Comparison of ENCODE assay signal across 25 cellular contexts in genomic region chr2:24333019-24333540, GRCh38. TPM values are rescaled to one million over a fixed set of nuclear protein-coding genes. Genes with fewer than 3 reads are reported as not detected.
DNase-seq lines count a peak whose midpoint lies in the region; ATAC-seq and TF ChIP-seq lines count a peak whose summit lies in the region.
"Had no signal": no experiment of that assay in that cellular context is flagged by ENCODE, and none has a peak within 500 bp of the region (broad histone marks: within the 10 kb centered on the region; RNA-seq: fewer than 3 reads in every experiment).

No MANE protein-coding gene starts in this region.

- peaks cover 39% of the 10 kb centered on the region for H3K4me1 Mint-ChIP-seq in activated CD8-positive, alpha-beta T cell treated with anti-CD3 and anti-CD28 coated beads for 36 hours (ENCODE audit: low read depth)
- peaks cover 33% of the 10 kb centered on the region for H3K4me1 Mint-ChIP-seq in activated CD8-positive, alpha-beta T cell treated with anti-CD3 and anti-CD28 coated beads, Interleukin-2, amount 10 ng/mL, durations not matched to agents 7 days and 5 days (ENCODE audit: low read depth)
- H3K4me1 Mint-ChIP-seq in activated naive CD8-positive, alpha-beta T cell treated with anti-CD3 and anti-CD28 coated beads, Interleukin-2, amount 50 U/mL, for 24 hours = peaks cover 60% of the 10 kb centered on the region
- peaks cover 16 to 67% (median 60%) of the 10 kb centered on the region in 7 donors for H3K4me1 Mint-ChIP-seq in naive thymus-derived CD4-positive, alpha-beta T cell

- H3K9me3 ChIP-seq in left lung (no peaks in the 10 kb centered on the region), thyroid gland (no peaks in the 10 kb centered on the region)
- H3K9me3 ChIP-seq in naive thymus-derived CD4-positive, alpha-beta T cell (ENCODE audit: control insufficient read depth in 2 of 3, low read length in 3 of 3) = no peaks in the 10 kb centered on the region
- H3K9me3 ChIP-seq: heart right ventricle, tibial artery had no signal

- H3K27ac ChIP-seq in left lung = peak overlapping the region; percentile 3 to 13
- peak overlapping the region; percentile 6 to 78 (median 77) for H3K27ac ChIP-seq in thyroid gland
- no peak overlapping the region for H3K27ac ChIP-seq in naive thymus-derived CD4-positive, alpha-beta T cell (ENCODE audit: low read depth, low read length)
- H3K27ac ChIP-seq: parathyroid adenoma, tibial artery had no signal

- no peaks in the 10 kb centered on the region for H3K9me3 Mint-ChIP-seq in activated CD8-positive, alpha-beta T cell treated with anti-CD3 and anti-CD28 coated beads for 36 hours
- H3K9me3 Mint-ChIP-seq in activated CD8-positive, alpha-beta T cell treated with anti-CD3 and anti-CD28 coated beads, Interleukin-2, amount 10 ng/mL, durations not matched to agents 7 days and 5 days (ENCODE audit: insufficient read depth) = no peaks in the 10 kb centered on the region
- peaks cover 3% of the 10 kb centered on the region for H3K9me3 Mint-ChIP-seq in activated naive CD8-positive, alpha-beta T cell treated with anti-CD3 and anti-CD28 coated beads, Interleukin-2, amount 50 U/mL, for 24 hours
- H3K9me3 Mint-ChIP-seq in naive thymus-derived CD4-positive, alpha-beta T cell = peaks cover 0 to 3% (median 0%) of the 10 kb centered on the region in 11 donors
- H3K9me3 Mint-ChIP-seq: activated naive CD4-positive, alpha-beta T cell treated with anti-CD3 and anti-CD28 coated beads, Interleukin-2, amount 10 ng/mL, durations not matched to agents 7 days and 5 days; activated T-helper 1 cell treated with anti-CD3 and anti-CD28 coated beads, Interleukin-12 subunit alpha, Interleukin-12 subunit beta, Interleukin-2, Interleukin-4 antibody, amounts not matched to agents 30 ng/mL and 10 ng/mL and 1 ng/mL, durations not matched to agents 14 hours and 24 hours and 36 hours; H9; naive thymus-derived CD8-positive, alpha-beta T cell had no signal

- no peak for ATAC-seq in activated CD8-positive, alpha-beta T cell treated with anti-CD3 and anti-CD28 coated beads for 36 hours
- no peak for ATAC-seq in activated CD8-positive, alpha-beta T cell treated with anti-CD3 and anti-CD28 coated beads, Interleukin-2, amount 10 ng/mL, durations not matched to agents 7 days and 5 days
- no peak for ATAC-seq in activated naive CD8-positive, alpha-beta T cell treated with anti-CD3 and anti-CD28 coated beads, Interleukin-2, amount 50 U/mL, for 24 hours
- no peak for ATAC-seq in left lung
- no peak for ATAC-seq in naive thymus-derived CD4-positive, alpha-beta T cell
- ATAC-seq in HG03095 (IDR thresholded peaks at IDR 0.05; ENCODE audit: unreplicated experiment) = no peak
- ATAC-seq in GM18498 (IDR thresholded peaks at IDR 0.05; ENCODE audit: unreplicated experiment) = no peak
- ATAC-seq: left colon; naive thymus-derived CD8-positive, alpha-beta T cell had no signal

- no peak overlapping the region for H3K4me3 Mint-ChIP-seq in activated CD8-positive, alpha-beta T cell treated with anti-CD3 and anti-CD28 coated beads for 36 hours
- H3K4me3 Mint-ChIP-seq in activated CD8-positive, alpha-beta T cell treated with anti-CD3 and anti-CD28 coated beads, Interleukin-2, amount 10 ng/mL, durations not matched to agents 7 days and 5 days = no peak overlapping the region
- H3K4me3 Mint-ChIP-seq in activated naive CD8-positive, alpha-beta T cell treated with anti-CD3 and anti-CD28 coated beads, Interleukin-2, amount 50 U/mL, for 24 hours = no peak overlapping the region
- peak overlapping the region in 1 of 10 donors; percentile 35 for H3K4me3 Mint-ChIP-seq in naive thymus-derived CD4-positive, alpha-beta T cell
- H3K4me3 Mint-ChIP-seq: activated naive CD4-positive, alpha-beta T cell treated with anti-CD3 and anti-CD28 coated beads, Interleukin-2, amount 10 ng/mL, durations not matched to agents 7 days and 5 days; activated T-helper 1 cell treated with anti-CD3 and anti-CD28 coated beads, Interleukin-12 subunit alpha, Interleukin-12 subunit beta, Interleukin-2, Interleukin-4 antibody, amounts not matched to agents 30 ng/mL and 10 ng/mL and 1 ng/mL, durations not matched to agents 14 hours and 24 hours and 36 hours; H9 had no signal

- no peak for TF ChIP-seq POLR2A in thyroid gland (IDR thresholded peaks at IDR 0.05)

- no peak for DNase-seq in activated CD8-positive, alpha-beta T cell treated with anti-CD3 and anti-CD28 coated beads for 36 hours
- no peak for DNase-seq in activated CD8-positive, alpha-beta T cell treated with anti-CD3 and anti-CD28 coated beads, Interleukin-2, amount 10 ng/mL, durations not matched to agents 7 days and 5 days
- no peak for DNase-seq in activated naive CD8-positive, alpha-beta T cell treated with anti-CD3 and anti-CD28 coated beads, Interleukin-2, amount 50 U/mL, for 24 hours
- DNase-seq in left lung (no peak), thyroid gland (no peak)
- no peak for DNase-seq in naive thymus-derived CD4-positive, alpha-beta T cell
- DNase-seq: activated CD4-positive, alpha-beta T cell treated with anti-CD3 and anti-CD28 coated beads, Interleukin-2, amount 50 U/mL, for 1 hour; activated naive CD4-positive, alpha-beta T cell treated with anti-CD3 and anti-CD28 coated beads, Interleukin-2, amount 10 ng/mL, durations not matched to agents 7 days and 5 days; aorta; H9; heart right ventricle; left colon; naive thymus-derived CD8-positive, alpha-beta T cell; NCI-H187; NCI-H2171 treated with DMSO at 0.1 percent for 48 hours; NCI-H524 treated with DMSO at 0.1 percent for 48 hours; right cardiac atrium; stimulated activated CD4-positive, alpha-beta T cell treated with anti-CD3 and anti-CD28 coated beads, Interleukin-4, amount 100 ng/mL, for 1 hour; stimulated activated naive CD4-positive, alpha-beta T cell; T-helper 2 cell; tibial artery had no signal

- H3K36me3 Mint-ChIP-seq in activated CD8-positive, alpha-beta T cell treated with anti-CD3 and anti-CD28 coated beads for 36 hours (ENCODE audit: low read depth) = no peaks in the 10 kb centered on the region
- peaks cover 9% of the 10 kb centered on the region for H3K36me3 Mint-ChIP-seq in activated CD8-positive, alpha-beta T cell treated with anti-CD3 and anti-CD28 coated beads, Interleukin-2, amount 10 ng/mL, durations not matched to agents 7 days and 5 days (ENCODE audit: low read depth)
- peaks cover 5% of the 10 kb centered on the region for H3K36me3 Mint-ChIP-seq in activated naive CD8-positive, alpha-beta T cell treated with anti-CD3 and anti-CD28 coated beads, Interleukin-2, amount 50 U/mL, for 24 hours (ENCODE audit: low read depth)
- H3K36me3 Mint-ChIP-seq in naive thymus-derived CD4-positive, alpha-beta T cell = peaks cover 4 to 19% (median 12%) of the 10 kb centered on the region in 5 donors

- POLR2A ChIA-PET in activated CD8-positive, alpha-beta T cell treated with anti-CD3 and anti-CD28 coated beads for 36 hours (lab: Charles Lee) = interaction anchor here (0.6 kb wide), 1 partner anchor 15 kb away, joined by 3 read pairs; no protein-coding TSS in a partner anchor
- POLR2A ChIA-PET in activated CD8-positive, alpha-beta T cell treated with anti-CD3 and anti-CD28 coated beads, Interleukin-2, amount 10 ng/mL, durations not matched to agents 7 days and 5 days (lab: Charles Lee) = no interaction called here
- POLR2A ChIA-PET in naive thymus-derived CD4-positive, alpha-beta T cell (lab: Charles Lee) = interaction anchor here (1.1 kb wide), 1 partner anchor 27 kb away, joined by 3 read pairs; the partner anchor contains the start of gene ITSN2

- H3K36me3 ChIP-seq in left lung = no peaks in the 10 kb centered on the region
- no peaks in the 10 kb centered on the region for H3K36me3 ChIP-seq in thyroid gland
- H3K36me3 ChIP-seq in naive thymus-derived CD4-positive, alpha-beta T cell (ENCODE audit: control insufficient read depth in 2 of 3, insufficient read depth in 3 of 3, low read length in 3 of 3) = no peaks in the 10 kb centered on the region
- H3K36me3 ChIP-seq: heart right ventricle, tibial artery had no signal

- H3K27me3 Mint-ChIP-seq in activated CD8-positive, alpha-beta T cell treated with anti-CD3 and anti-CD28 coated beads for 36 hours = no peaks in the 10 kb centered on the region
- H3K27me3 Mint-ChIP-seq in activated CD8-positive, alpha-beta T cell treated with anti-CD3 and anti-CD28 coated beads, Interleukin-2, amount 10 ng/mL, durations not matched to agents 7 days and 5 days (ENCODE audit: low read depth) = no peaks in the 10 kb centered on the region
- no peaks in the 10 kb centered on the region for H3K27me3 Mint-ChIP-seq in activated naive CD8-positive, alpha-beta T cell treated with anti-CD3 and anti-CD28 coated beads, Interleukin-2, amount 50 U/mL, for 24 hours
- H3K27me3 Mint-ChIP-seq in naive thymus-derived CD4-positive, alpha-beta T cell = no peaks in the 10 kb centered on the region
- H3K27me3 Mint-ChIP-seq: activated naive CD4-positive, alpha-beta T cell treated with anti-CD3 and anti-CD28 coated beads, Interleukin-2, amount 10 ng/mL, durations not matched to agents 7 days and 5 days; naive thymus-derived CD8-positive, alpha-beta T cell had no signal

- WGBS in thyroid gland, 2 donors = 71 to 90% methylated on average over 2 of the region's 2 CpGs

- H3K4me3 ChIP-seq in left lung (no peak overlapping the region), thyroid gland (replicated peaks in 1 of 3) (no peak overlapping the region)
- H3K4me3 ChIP-seq in naive thymus-derived CD4-positive, alpha-beta T cell (ENCODE audit: low read length) = no peak overlapping the region
- H3K4me3 ChIP-seq: heart right ventricle, tibial artery had no signal

- H3K4me1 ChIP-seq in left lung (peaks cover 0 to 89% of the 10 kb centered on the region in 2 donors), thyroid gland (peaks cover 55 to 72% of the 10 kb centered on the region in 2 donors)
- H3K4me1 ChIP-seq in naive thymus-derived CD4-positive, alpha-beta T cell (ENCODE audit: control insufficient read depth in 2 of 2, insufficient read depth in 2 of 2, low read length in 2 of 2) = no peaks in the 10 kb centered on the region

- intact Hi-C loops in activated CD8-positive, alpha-beta T cell treated with anti-CD3 and anti-CD28 coated beads for 36 hours (cut with micrococcal nuclease) = no loop called here
- intact Hi-C loops in left lung (cut with DNase I) (no loop called here), thyroid gland (cut with DNase I) (no loop called here)
- intact Hi-C loops in naive thymus-derived CD4-positive, alpha-beta T cell (cut with micrococcal nuclease) = no loop called here

- CTCF ChIA-PET in activated CD8-positive, alpha-beta T cell treated with anti-CD3 and anti-CD28 coated beads for 36 hours (lab: Charles Lee) = interaction anchor here (0.6 kb wide), 1 partner anchor 36 kb away, joined by 3 read pairs; no protein-coding TSS in a partner anchor
- CTCF ChIA-PET in activated CD8-positive, alpha-beta T cell treated with anti-CD3 and anti-CD28 coated beads, Interleukin-2, amount 10 ng/mL, durations not matched to agents 7 days and 5 days (lab: Charles Lee) = no interaction called here
- CTCF ChIA-PET in naive thymus-derived CD4-positive, alpha-beta T cell (lab: Charles Lee) = no interaction called here

- peak overlapping the region; percentile 49 for H3K27ac Mint-ChIP-seq in activated CD8-positive, alpha-beta T cell treated with anti-CD3 and anti-CD28 coated beads for 36 hours
- H3K27ac Mint-ChIP-seq in activated CD8-positive, alpha-beta T cell treated with anti-CD3 and anti-CD28 coated beads, Interleukin-2, amount 10 ng/mL, durations not matched to agents 7 days and 5 days = no peak overlapping the region
- peak overlapping the region; percentile 41 for H3K27ac Mint-ChIP-seq in activated naive CD8-positive, alpha-beta T cell treated with anti-CD3 and anti-CD28 coated beads, Interleukin-2, amount 50 U/mL, for 24 hours
- peak overlapping the region in 4 of 9 donors; percentile 14 to 64 (median 34) for H3K27ac Mint-ChIP-seq in naive thymus-derived CD4-positive, alpha-beta T cell
- H3K27ac Mint-ChIP-seq: activated naive CD4-positive, alpha-beta T cell treated with anti-CD3 and anti-CD28 coated beads, Interleukin-2, amount 10 ng/mL, durations not matched to agents 7 days and 5 days; activated T-helper 1 cell treated with anti-CD3 and anti-CD28 coated beads, Interleukin-12 subunit alpha, Interleukin-12 subunit beta, Interleukin-2, Interleukin-4 antibody, amounts not matched to agents 30 ng/mL and 10 ng/mL and 1 ng/mL, durations not matched to agents 14 hours and 24 hours and 36 hours; H9 had no signal

- H3K27me3 ChIP-seq in left lung (no peaks in the 10 kb centered on the region), thyroid gland (no peaks in the 10 kb centered on the region)
- H3K27me3 ChIP-seq in naive thymus-derived CD4-positive, alpha-beta T cell (ENCODE audit: control insufficient read depth in 2 of 2, insufficient read depth in 2 of 2, low read length in 2 of 2) = no peaks in the 10 kb centered on the region
- H3K27me3 ChIP-seq: heart right ventricle, tibial artery had no signal

- TF ChIP-seq CTCF in activated CD8-positive, alpha-beta T cell treated with anti-CD3 and anti-CD28 coated beads for 36 hours (IDR thresholded peaks at IDR 0.05) = no peak
- TF ChIP-seq CTCF in left lung (IDR thresholded peaks at IDR 0.05) = no peak
- no peak for TF ChIP-seq CTCF in thyroid gland (IDR thresholded peaks at IDR 0.05)

RNA-seq across cellular contexts. Expression of gene ITSN2, which starts 27.3 kb away (rescaled TPM):
- 10 to 100 TPM; 44.0 to 48.6 TPM for total RNA-seq in activated CD8-positive, alpha-beta T cell treated with anti-CD3 and anti-CD28 coated beads for 36 hours
- total RNA-seq in activated CD8-positive, alpha-beta T cell treated with anti-CD3 and anti-CD28 coated beads, Interleukin-2, amount 10 ng/mL, durations not matched to agents 7 days and 5 days = 10 to 100 TPM; 69.7 to 71.2 TPM
- total RNA-seq in left lung = 10 to 100 TPM; 80.5 to 85.6 TPM
- total RNA-seq in thyroid gland = 100 to 1,000 TPM; 107 to 198 (median 116) TPM
- total RNA-seq in naive thymus-derived CD4-positive, alpha-beta T cell = 100 to 1,000 TPM in 3 of 5 experiments, 10 to 100 TPM in 2; 79.2 to 133 (median 106) TPM
- polyA plus RNA-seq in naive thymus-derived CD4-positive, alpha-beta T cell = 10 to 100 TPM; 53.0 to 70.8 TPM
